ENCODE assay signal across 7 cellular contexts in genomic region chr19:13865578-13866462, GRCh38. TPM values are rescaled to one million over a fixed set of nuclear protein-coding genes. Genes with fewer than 3 reads are reported as not detected.
A peak's percentile ranks its signal among the peaks of the same experiment; 100 is the strongest.
DNase-seq lines count a peak whose midpoint lies in the region; ATAC-seq, FAIRE-seq and TF ChIP-seq lines count a peak whose summit lies in the region.

No MANE protein-coding gene starts in this region.

- H3K4me1 ChIP-seq in endodermal cell (ENCODE audit: control insufficient read depth, insufficient read depth, low read length) = no peaks in the 10 kb centered on the region
- peaks cover 12 to 13% of the 10 kb centered on the region in 2 donors for H3K4me1 ChIP-seq in neuronal stem cell (ENCODE audit: control insufficient read depth in 2 of 2, insufficient read depth in 1 of 2, low read depth in 1 of 2, low read length in 2 of 2)

- peak; percentile 35 for FAIRE-seq in GM12891 (lab: Jason Lieb, UNC)

- peak; percentile 24 for TF ChIP-seq CTCF in endodermal cell (conservative IDR thresholded peaks at IDR 0.05)

- H3K36me3 Mint-ChIP-seq in endodermal cell (ENCODE audit: low read depth) = no peaks in the 10 kb centered on the region

- H3K36me3 ChIP-seq in endodermal cell (ENCODE audit: control insufficient read depth, insufficient read depth, low read length) (no peaks in the 10 kb centered on the region), neuronal stem cell (replicated peaks in 1 of 2; ENCODE audit: control insufficient read depth in 2 of 2, insufficient read depth in 2 of 2, low read length in 2 of 2) (no peaks in the 10 kb centered on the region)

- peak overlapping the region; percentile 48 for H3K4me3 Mint-ChIP-seq in endodermal cell

- H3K23ac ChIP-seq in neuronal stem cell (ENCODE audit: low read depth, low read length, poor library complexity) = peak overlapping the region; percentile 1

- H3K4me1 Mint-ChIP-seq in endodermal cell = peaks cover 10% of the 10 kb centered on the region

- H3K4me3 ChIP-seq in endodermal cell (ENCODE audit: low read length) (peak overlapping the region; percentile 40), neuronal stem cell (ENCODE audit: low read length in 2 of 2) (peak overlapping the region; percentile 43 to 69)

- no peak overlapping the region for H4K8ac ChIP-seq in neuronal stem cell (ENCODE audit: low read depth, low read length)

- peak overlapping the region; percentile 39 for H2BK120ac ChIP-seq in neuronal stem cell (ENCODE audit: low read depth, low read length)

- no peaks in the 10 kb centered on the region for H3K9me3 Mint-ChIP-seq in endodermal cell

- H2AK5ac ChIP-seq in neuronal stem cell (ENCODE audit: low read depth, low read length) = peak overlapping the region; percentile 56

- H3K4ac ChIP-seq in neuronal stem cell (ENCODE audit: low read length) = peak overlapping the region; percentile 78

- 5 to 18% methylated on average over 13 to 81 of the region's 81 CpGs for WGBS in endodermal cell (ENCODE audit: insufficient coverage in 1 of 2, insufficient read length in 1 of 2), 2 experiments
- WGBS in neuronal stem cell (ENCODE audit: extremely low coverage in 2 of 2, insufficient read length in 2 of 2, insufficient replicate concordance in 1 of 2), 2 donors = no CpG with 5 or more reads among the region's 81 CpGs

- H2BK15ac ChIP-seq in neuronal stem cell (ENCODE audit: low read length) = no peak overlapping the region

- no peak for DNase-seq in GM12891 (ENCODE audit: insufficient read length, low spot score)
- no peak for DNase-seq in endodermal cell
- no peak for DNase-seq in neuronal stem cell (ENCODE audit: low spot score)
- no peak for DNase-seq in NCI-H345 treated with DMSO at 0.1 percent for 48 hours (lab: John Stamatoyannopoulos, UW; ENCODE audit: unreplicated experiment)
- DNase-seq in GM19240 (ENCODE audit: insufficient read length, low spot score) = no peak

- H3K27me3 Mint-ChIP-seq in endodermal cell (ENCODE audit: insufficient read depth) = peaks cover 58% of the 10 kb centered on the region

- H3K14ac ChIP-seq in neuronal stem cell (ENCODE audit: low read length) = peak overlapping the region; percentile 58

- H2AFZ ChIP-seq in neuronal stem cell (ENCODE audit: low read length) = peak overlapping the region; percentile 93

- peak overlapping the region; percentile 44 for H3K27ac ChIP-seq in endodermal cell (ENCODE audit: low read depth, low read length)
- no peak overlapping the region for H3K27ac ChIP-seq in neuronal stem cell (replicated peaks; ENCODE audit: low read length)

- peak overlapping the region; percentile 71 for H3K18ac ChIP-seq in neuronal stem cell (ENCODE audit: low read length)

- no peak overlapping the region for H3K27ac Mint-ChIP-seq in endodermal cell

- peaks cover 4% of the 10 kb centered on the region for H3K79me1 ChIP-seq in neuronal stem cell (ENCODE audit: low read depth, low read length)

- H3K9me3 ChIP-seq in endodermal cell (ENCODE audit: control insufficient read depth, low read length) (no peaks in the 10 kb centered on the region), neuronal stem cell (replicated peaks in 1 of 2; ENCODE audit: control insufficient read depth in 2 of 2, insufficient read depth in 1 of 2, low read depth in 1 of 2, low read length in 2 of 2) (peaks cover 0 to 4% of the 10 kb centered on the region in 2 donors)

- H3K27me3 ChIP-seq in endodermal cell (ENCODE audit: control insufficient read depth, insufficient read depth, low read length, poor library complexity, severe bottlenecking) (peaks cover 49% of the 10 kb centered on the region), neuronal stem cell (ENCODE audit: control insufficient read depth in 3 of 3, insufficient read depth in 3 of 3, low read depth in 1 of 3, low read length in 3 of 3) (peaks cover 8 to 49% (median 43%) of the 10 kb centered on the region in 3 experiments)

- H3K4me2 ChIP-seq in neuronal stem cell (ENCODE audit: insufficient read depth, low read length, poor library complexity, severe bottlenecking) = peak overlapping the region; percentile 80

- TF ChIP-seq POLR2A in GM12891 (IDR thresholded peaks at IDR 0.05; ENCODE audit: low read depth, low read length) = no peak

- peak overlapping the region; percentile 42 for H2BK12ac ChIP-seq in neuronal stem cell (ENCODE audit: low read length)

- peak overlapping the region; percentile 3 for H2BK5ac ChIP-seq in neuronal stem cell (ENCODE audit: low read length)

- no peak overlapping the region for H3K9ac ChIP-seq in endodermal cell (ENCODE audit: extremely low read depth, low read length, poor library complexity, severe bottlenecking)
- H3K9ac ChIP-seq in neuronal stem cell (ENCODE audit: low read depth, low read length, poor library complexity) = peak overlapping the region; percentile 60

- peak overlapping the region; percentile 92 for H4K91ac ChIP-seq in neuronal stem cell (ENCODE audit: low read depth, low read length, poor library complexity)

- ATAC-seq in HG03135 (IDR thresholded peaks at IDR 0.05; ENCODE audit: unreplicated experiment) = no peak

TF ChIP-seq in GM12891, 5 proteins besides CTCF, POLR2A, EP300 and RAD21:
- no peak for TF ChIP-seq TAF1 (IDR thresholded peaks at IDR 0.05; ENCODE audit: low read depth, low read length)
- TF ChIP-seq POU2F2 (IDR thresholded peaks at IDR 0.05; ENCODE audit: low read depth, low read length) = no peak
- no peak for TF ChIP-seq POLR2AphosphoS5 (IDR thresholded peaks at IDR 0.05; ENCODE audit: low read depth, low read length)
- no peak for TF ChIP-seq SPI1 (IDR thresholded peaks at IDR 0.05; ENCODE audit: low read depth, low read length)
- TF ChIP-seq PAX5 (IDR thresholded peaks at IDR 0.05; ENCODE audit: insufficient read depth, low read length, severe bottlenecking) = no peak

TF ChIP-seq in PFSK-1, 5 proteins besides CTCF, POLR2A, EP300 and RAD21:
- TF ChIP-seq FOXP2 (optimal IDR thresholded peaks at IDR 0.05; ENCODE audit: borderline replicate concordance, extremely low read depth, extremely low read length, insufficient read depth) = peak; percentile 21
- TF ChIP-seq TAF1 (IDR thresholded peaks at IDR 0.05; ENCODE audit: borderline replicate concordance, insufficient read depth, low read length) = no peak

RNA-seq across cellular contexts. Expression of gene NANOS3, which starts 11.1 kb away (rescaled TPM):
- 2.0 TPM for polyA plus RNA-seq in GM12891 (2012; ENCODE audit: low read depth, missing spikeins)
- 4.2 TPM for polyA plus RNA-seq in PFSK-1 (2012; ENCODE audit: insufficient read length, low read depth)
- under 1 TPM in 1 of 2 donors, not detected in 1; 0.64 TPM for total RNA-seq in endodermal cell
- 2.6 TPM for polyA plus RNA-seq in endodermal cell (2013, experiment 1 of 2)
- polyA plus RNA-seq in endodermal cell (2013, experiment 2 of 2) = 2.0 TPM
- 0.08 TPM for polyA plus RNA-seq in neuronal stem cell (2013, experiment 1 of 2)
- not detected for polyA plus RNA-seq in neuronal stem cell (2013, experiment 2 of 2)

RNA-seq across cellular contexts. Expression of gene BRME1, which starts 40.1 kb away (rescaled TPM):
- 0.56 TPM for polyA plus RNA-seq in GM12891 (2012; ENCODE audit: low read depth, missing spikeins)
- 1.1 TPM for polyA plus RNA-seq in PFSK-1 (2012; ENCODE audit: insufficient read length, low read depth)
- 1 to 10 TPM; 4.4 to 7.4 TPM for total RNA-seq in endodermal cell
- polyA plus RNA-seq in endodermal cell (2013, experiment 1 of 2) = 4.4 TPM
- polyA plus RNA-seq in endodermal cell (2013, experiment 2 of 2) = 2.5 TPM
- 1.8 TPM for polyA plus RNA-seq in neuronal stem cell (2013, experiment 1 of 2)
- polyA plus RNA-seq in neuronal stem cell (2013, experiment 2 of 2) = 2.1 TPM

RNA-seq across cellular contexts. Expression of gene CC2D1A, which starts 40.2 kb away (rescaled TPM):
- polyA plus RNA-seq in GM12891 (2012; ENCODE audit: low read depth, missing spikeins) = 11.5 TPM
- polyA plus RNA-seq in PFSK-1 (2012; ENCODE audit: insufficient read length, low read depth) = 56.4 TPM
- total RNA-seq in endodermal cell = 10 to 100 TPM; 45.1 to 55.9 TPM
- 24.2 TPM for polyA plus RNA-seq in endodermal cell (2013, experiment 1 of 2)
- polyA plus RNA-seq in endodermal cell (2013, experiment 2 of 2) = 21.9 TPM
- polyA plus RNA-seq in neuronal stem cell (2013, experiment 1 of 2) = 19.7 TPM
- polyA plus RNA-seq in neuronal stem cell (2013, experiment 2 of 2) = 18.7 TPM
